1 cellular context compared by ENCODE assay signal in the genomic region with DNA sequence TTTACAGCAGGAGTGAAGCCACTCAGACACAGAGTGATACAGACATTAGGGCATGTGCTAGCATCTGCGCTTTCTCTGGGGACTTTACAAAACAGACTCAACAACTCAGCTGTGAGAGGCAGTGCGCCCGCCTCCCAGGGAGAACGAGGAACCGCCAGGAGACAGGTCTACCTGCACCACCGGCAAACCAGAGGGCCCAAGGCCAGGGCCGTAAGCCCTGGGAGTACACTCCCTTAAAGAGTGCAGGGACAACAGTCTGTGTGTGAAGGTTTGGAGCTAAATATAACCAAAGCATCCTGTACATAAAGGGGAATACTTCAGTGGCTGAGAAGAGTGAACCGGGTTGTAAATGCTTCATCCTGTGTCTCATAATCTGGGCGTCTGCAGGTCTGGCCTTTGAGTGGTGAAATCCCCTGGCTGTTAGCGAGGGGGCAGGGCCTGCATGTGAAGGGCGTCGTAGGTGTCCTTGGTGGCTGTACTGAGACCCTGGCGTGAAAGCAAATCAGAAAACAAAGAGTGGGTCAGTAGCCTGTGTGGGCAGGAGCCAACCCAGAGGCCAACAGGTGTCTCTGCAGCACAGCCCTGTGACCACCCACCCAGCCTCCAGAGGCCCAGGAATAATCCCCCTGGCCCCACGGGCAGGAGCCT.
TF ChIP-seq lines count a peak whose summit lies in the region.

No MANE protein-coding gene starts in this region.

TF ChIP-seq in GM23338, 12 proteins besides CTCF, POLR2A, EP300 and RAD21 (continued from another document):
- TF ChIP-seq ZNF462 (CRISPR knock-in tag; IDR thresholded peaks at IDR 0.05) (no peak), EZH2phosphoT487 (IDR thresholded peaks at IDR 0.05; ENCODE audit: unreplicated experiment) (no peak), ZNF114 (CRISPR knock-in tag; IDR thresholded peaks at IDR 0.05) (no peak), CREB1 (CRISPR knock-in tag; IDR thresholded peaks at IDR 0.05; ENCODE audit: low read depth) (no peak), POLR2AphosphoS5 (IDR thresholded peaks at IDR 0.05; ENCODE audit: low read depth) (no peak), EZH2 (IDR thresholded peaks at IDR 0.05; ENCODE audit: low read depth, unreplicated experiment) (no peak)
- TF ChIP-seq, protein P1, sequence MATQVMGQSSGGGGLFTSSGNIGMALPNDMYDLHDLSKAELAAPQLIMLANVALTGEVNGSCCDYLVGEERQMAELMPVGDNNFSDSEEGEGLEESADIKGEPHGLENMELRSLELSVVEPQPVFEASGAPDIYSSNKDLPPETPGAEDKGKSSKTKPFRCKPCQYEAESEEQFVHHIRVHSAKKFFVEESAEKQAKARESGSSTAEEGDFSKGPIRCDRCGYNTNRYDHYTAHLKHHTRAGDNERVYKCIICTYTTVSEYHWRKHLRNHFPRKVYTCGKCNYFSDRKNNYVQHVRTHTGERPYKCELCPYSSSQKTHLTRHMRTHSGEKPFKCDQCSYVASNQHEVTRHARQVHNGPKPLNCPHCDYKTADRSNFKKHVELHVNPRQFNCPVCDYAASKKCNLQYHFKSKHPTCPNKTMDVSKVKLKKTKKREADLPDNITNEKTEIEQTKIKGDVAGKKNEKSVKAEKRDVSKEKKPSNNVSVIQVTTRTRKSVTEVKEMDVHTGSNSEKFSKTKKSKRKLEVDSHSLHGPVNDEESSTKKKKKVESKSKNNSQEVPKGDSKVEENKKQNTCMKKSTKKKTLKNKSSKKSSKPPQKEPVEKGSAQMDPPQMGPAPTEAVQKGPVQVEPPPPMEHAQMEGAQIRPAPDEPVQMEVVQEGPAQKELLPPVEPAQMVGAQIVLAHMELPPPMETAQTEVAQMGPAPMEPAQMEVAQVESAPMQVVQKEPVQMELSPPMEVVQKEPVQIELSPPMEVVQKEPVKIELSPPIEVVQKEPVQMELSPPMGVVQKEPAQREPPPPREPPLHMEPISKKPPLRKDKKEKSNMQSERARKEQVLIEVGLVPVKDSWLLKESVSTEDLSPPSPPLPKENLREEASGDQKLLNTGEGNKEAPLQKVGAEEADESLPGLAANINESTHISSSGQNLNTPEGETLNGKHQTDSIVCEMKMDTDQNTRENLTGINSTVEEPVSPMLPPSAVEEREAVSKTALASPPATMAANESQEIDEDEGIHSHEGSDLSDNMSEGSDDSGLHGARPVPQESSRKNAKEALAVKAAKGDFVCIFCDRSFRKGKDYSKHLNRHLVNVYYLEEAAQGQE (IDR thresholded peaks at IDR 0.05; ENCODE audit: unreplicated experiment), result no peak
